9 cellular contexts compared by ENCODE assay signal in the genomic region with DNA sequence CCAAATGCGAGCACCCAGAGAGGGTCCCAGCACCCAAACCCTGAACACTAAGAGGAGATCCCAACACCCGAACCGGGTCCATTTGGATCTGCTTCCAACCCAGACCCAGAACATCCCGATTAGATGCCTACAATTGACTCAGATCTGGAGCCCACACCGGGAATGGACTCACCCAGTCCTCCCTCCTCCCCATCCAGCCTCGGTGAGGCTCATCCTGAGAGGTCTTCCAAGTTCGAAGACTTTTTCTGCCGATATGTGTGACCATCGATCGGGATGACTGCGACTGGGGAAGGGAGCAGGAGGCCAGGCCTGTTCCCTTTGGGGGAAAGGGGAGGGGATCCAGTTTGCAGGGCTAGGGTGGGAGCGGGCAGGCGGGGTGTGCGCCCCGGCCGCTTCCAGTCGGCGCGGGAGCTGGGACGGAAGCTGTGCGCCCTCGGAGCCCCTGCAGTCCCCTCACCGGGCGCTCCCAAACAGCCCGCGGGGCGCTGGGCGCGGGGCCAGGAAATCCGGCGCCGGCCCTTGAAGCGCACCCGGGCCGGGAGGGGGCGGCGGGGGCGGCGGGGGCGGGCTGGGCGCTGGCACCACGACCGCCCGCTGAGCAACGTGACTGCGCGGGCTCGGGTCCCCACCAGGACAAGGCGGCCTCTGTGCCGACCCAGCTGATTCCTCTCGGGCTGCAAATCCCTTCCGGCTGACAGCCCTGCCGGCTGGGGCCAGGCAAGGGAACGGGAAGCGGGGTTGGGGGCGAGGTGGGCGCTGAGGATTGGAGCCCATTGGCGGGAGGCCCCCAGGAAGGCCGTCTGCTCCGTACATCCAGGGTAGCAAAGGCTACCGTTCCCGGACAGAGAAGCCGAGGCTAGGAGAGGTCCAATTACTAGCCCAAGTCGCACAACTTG.
A peak's percentile ranks its signal among the peaks of the same experiment; 100 is the strongest.
DNase-seq lines count a peak whose midpoint lies in the region; ATAC-seq and TF ChIP-seq lines count a peak whose summit lies in the region.
"Had no signal": no experiment of that assay in that cellular context is flagged by ENCODE, and none has a peak within 500 bp of the region (broad histone marks: within the 10 kb centered on the region; RNA-seq: fewer than 3 reads in every experiment).

No MANE protein-coding gene starts in this region.

- H3K36me3 ChIP-seq in WERI-Rb-1 (no peaks in the 10 kb centered on the region), rectal smooth muscle tissue (ENCODE audit: control insufficient read depth, insufficient read depth, low read length) (no peaks in the 10 kb centered on the region)

- H3K4me1 ChIP-seq in rectal smooth muscle tissue (ENCODE audit: control insufficient read depth, insufficient read depth, low read length), result peaks cover 2% of the 10 kb centered on the region

- no peak overlapping the region for H3K9ac ChIP-seq in rectal smooth muscle tissue (ENCODE audit: low read length)

- DNase-seq in DMS 273 (lab: John Stamatoyannopoulos, UW; ENCODE audit: unreplicated experiment) (peak; percentile 61), DMS 273 treated with DMSO at 0.1 percent for 48 hours (lab: John Stamatoyannopoulos, UW) (no peak), WERI-Rb-1 (peak; percentile 74), fibroblast of pulmonary artery (ENCODE audit: low read depth) (no peak)
- no peak for DNase-seq in activated CD4-positive, CD25-positive, alpha-beta regulatory T cell treated with anti-CD3 and anti-CD28 coated beads, Interleukin-2, amount 50 U/mL, for 72 hours

- H3K27ac ChIP-seq in WERI-Rb-1, result peak overlapping the region; percentile 88
- H3K27ac ChIP-seq in rectal smooth muscle tissue (ENCODE audit: low read depth, low read length), result no peak overlapping the region
- H3K27ac ChIP-seq: 22Rv1 had no signal

- H3K4me3 ChIP-seq in WERI-Rb-1 (ENCODE audit: low read depth, low read length) (peak overlapping the region; percentile 35), fibroblast of pulmonary artery (replicated peaks; ENCODE audit: low read depth, low read length) (peak overlapping the region; percentile 36), rectal smooth muscle tissue (ENCODE audit: low read length) (peak overlapping the region; percentile 66)

- H3K27me3 ChIP-seq in WERI-Rb-1 (ENCODE audit: insufficient read depth, low read depth, severe bottlenecking), result no peaks in the 10 kb centered on the region
- no peaks in the 10 kb centered on the region for H3K27me3 ChIP-seq in rectal smooth muscle tissue (ENCODE audit: control insufficient read depth, insufficient read depth, low read length)

- no peak for ATAC-seq in GM21619 (IDR thresholded peaks at IDR 0.05; ENCODE audit: unreplicated experiment)
- ATAC-seq in GM21515 (IDR thresholded peaks at IDR 0.05; ENCODE audit: unreplicated experiment), result no peak

- H3K9me3 ChIP-seq in WERI-Rb-1 (ENCODE audit: severe bottlenecking), result no peaks in the 10 kb centered on the region

- TF ChIP-seq CTCF in WERI-Rb-1 (IDR thresholded peaks at IDR 0.05; ENCODE audit: low read depth, low read length) (no peak), fibroblast of pulmonary artery (IDR thresholded peaks at IDR 0.05; ENCODE audit: low read length, missing control alignments) (no peak)

Comparison
In these comparisons a context has a peak if more than half of its experiments do, and no peak if none do; other contexts are left out.
1. DNase-seq: peak in DMS 273 (single experiment) and WERI-Rb-1 (single experiment); none in DMS 273 treated with DMSO at 0.1 percent for 48 hours (single experiment), fibroblast of pulmonary artery (single experiment) and activated CD4-positive, CD25-positive, alpha-beta regulatory T cell treated with anti-CD3 and anti-CD28 coated beads, Interleukin-2, amount 50 U/mL, for 72 hours (single experiment).
2. Peak in every context shown above with its lines, with median percentiles within 50 percentile points of each other: H3K4me3 ChIP-seq.